In the genomic region with DNA sequence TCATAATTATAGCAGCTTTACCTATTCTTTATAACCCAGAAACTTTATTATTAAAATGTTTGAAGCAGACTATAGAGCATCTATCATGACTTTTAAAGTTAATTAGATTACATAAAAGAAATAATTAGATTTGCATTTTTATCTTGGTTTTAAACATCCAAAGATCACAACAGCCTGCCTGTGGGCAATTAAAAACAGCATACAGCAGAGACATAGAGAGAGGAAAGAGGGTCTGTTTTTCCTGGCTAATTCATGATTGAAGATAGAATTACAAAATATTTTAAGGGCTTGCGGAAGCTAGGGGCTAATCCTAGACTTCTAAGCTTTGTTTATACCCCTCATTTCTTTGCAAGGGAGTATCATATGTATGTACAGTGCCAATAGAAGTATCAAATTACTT, we compare ENCODE assay signal across 19 cellular contexts.
"Had no signal": no experiment of that assay in that cellular context is flagged by ENCODE, and none has a peak within 500 bp of the region (broad histone marks: within the 10 kb centered on the region; RNA-seq: fewer than 3 reads in every experiment).

No MANE protein-coding gene starts in this region.

- ATAC-seq: activated CD4-positive, CD25-positive, alpha-beta regulatory T cell treated with anti-CD3 and anti-CD28 coated beads, Interleukin-2, amount 50 U/mL, for 24 hours; activated CD8-positive, alpha-beta T cell treated with anti-CD3 and anti-CD28 coated beads for 36 hours; activated T-cell treated with anti-CD3 and anti-CD28 coated beads, Interleukin-2, amount 50 U/mL, for 72 hours had no signal

- H3K36me3 ChIP-seq: brain microvascular endothelial cell, cardiac muscle cell had no signal

- H3K4me3 ChIP-seq: cardiac muscle cell had no signal

- H3K27me3 ChIP-seq: brain microvascular endothelial cell, cardiac muscle cell had no signal

- DNase-seq: activated CD4-positive, alpha-beta T cell treated with anti-CD3 and anti-CD28 coated beads for 4 hours; activated CD8-positive, alpha-beta memory T cell treated with anti-CD3 and anti-CD28 coated beads, Interleukin-2, amount 50 U/mL, for 4 hours; activated CD8-positive, alpha-beta T cell treated with anti-CD3 and anti-CD28 coated beads for 36 hours; activated gamma-delta T cell treated with Interleukin-2 at 50 U/mL for 16 hours; activated naive CD4-positive, alpha-beta T cell treated with anti-CD3 and anti-CD28 coated beads, Interleukin-2, amount 10 ng/mL, durations not matched to agents 7 days and 5 days; activated naive CD8-positive, alpha-beta T cell treated with anti-CD3 and anti-CD28 coated beads for 36 hours; activated T-cell treated with anti-CD3 and anti-CD28 coated beads, Interleukin-2, amount 50 U/mL, for 72 hours; brain microvascular endothelial cell; KG1; NCI-H1048; NCI-H1436 treated with DMSO at 0.1 percent for 48 hours; NCI-H187; NCI-H2081 treated with DMSO at 0.1 percent for 48 hours; NCI-H345; NCI-H510A; NCI-H69; SIG-M5 had no signal
